ENCODE assay signal across 9 cellular contexts in the genomic region with DNA sequence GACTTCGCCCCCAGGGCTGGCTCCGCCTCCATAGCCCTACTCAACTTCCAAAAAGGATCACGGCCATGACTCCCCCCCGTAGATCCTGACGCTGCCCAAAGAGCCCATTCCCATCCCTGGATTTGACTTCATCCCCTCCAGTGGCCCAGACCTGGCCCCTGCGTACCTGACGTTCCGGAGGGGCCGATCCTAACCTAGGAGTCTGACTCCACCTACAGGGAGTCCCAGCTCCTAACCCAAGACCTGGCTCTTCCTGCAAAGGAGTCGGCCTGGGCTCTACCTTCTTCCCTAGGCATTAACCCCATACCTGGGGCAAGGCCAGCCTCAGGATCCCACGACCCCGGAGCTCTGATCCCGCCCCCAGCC. TPM values are rescaled to one million over a fixed set of nuclear protein-coding genes. Genes with fewer than 3 reads are reported as not detected.
DNase-seq lines count a peak whose midpoint lies in the region; ATAC-seq, FAIRE-seq and TF ChIP-seq lines count a peak whose summit lies in the region.
"Had no signal": no experiment of that assay in that cellular context is flagged by ENCODE, and none has a peak within 500 bp of the region (broad histone marks: within the 10 kb centered on the region; RNA-seq: fewer than 3 reads in every experiment).

No MANE protein-coding gene starts in this region.

- DNase-seq in heart right ventricle (no peak), cardiac septum (ENCODE audit: low spot score) (no peak), GM12878 (ENCODE audit: low read depth, low spot score) (no peak), mesothelial cell of epicardium (ENCODE audit: low spot score in 2 of 2, unreplicated experiment in 2 of 2) (no peak), NAMALWA (ENCODE audit: low spot score) (no peak), SK-N-DZ (ENCODE audit: low spot score) (no peak), MV-4-11 (lab: John Stamatoyannopoulos, UW) (no peak), pons (ENCODE audit: low spot score) (no peak)

- H3K27me3 ChIP-seq in heart right ventricle (peaks cover 0 to 16% (median 0%) of the 10 kb centered on the region in 7 donors), GM12878 (replicated peaks in 1 of 2; ENCODE audit: control insufficient read depth in 2 of 2, insufficient read depth in 2 of 2, low read length in 1 of 2) (no peaks in the 10 kb centered on the region)

- CTCF ChIA-PET in GM12878 (lab: Yijun Ruan, JAX) = interaction anchor here (0.7 to 1.2 kb wide), 3 partner anchors 15 to 66 kb away, joined by 3 to 5 read pairs (median 5); a partner anchor contains a TSS

- no peak for TF ChIP-seq POLR2A in GM12878 (IDR thresholded peaks at IDR 0.05; ENCODE audit: low read depth, low read length)

- peak overlapping the region; percentile 68 for H2AFZ ChIP-seq in GM12878 (ENCODE audit: control insufficient read depth, low read depth, low read length)

- H3K9me3 Mint-ChIP-seq in mesothelial cell of epicardium = no peaks in the 10 kb centered on the region

- H3K4me1 Mint-ChIP-seq in mesothelial cell of epicardium = peaks cover 18% of the 10 kb centered on the region

- H3K4me1 ChIP-seq in heart right ventricle = peaks cover 0 to 24% (median 21%) of the 10 kb centered on the region in 9 donors
- peaks cover 8% of the 10 kb centered on the region; the same call in 1 of the 2 replicates for H3K4me1 ChIP-seq in GM12878 (ENCODE audit: control insufficient read depth, insufficient read depth, low read length)

- H3K27me3 Mint-ChIP-seq in mesothelial cell of epicardium (ENCODE audit: low read depth) = peaks cover 8% of the 10 kb centered on the region

- no peak for TF ChIP-seq CTCF in heart right ventricle (IDR thresholded peaks at IDR 0.05)
- no peak for TF ChIP-seq CTCF in GM12878 (IDR thresholded peaks at IDR 0.05 in 2 of 3, conservative IDR thresholded peaks at IDR 0.05 in 1 of 3; ENCODE audit: control insufficient read depth in 2 of 3, extremely low read depth in 1 of 3, insufficient read depth in 1 of 3, low read depth in 3 of 3, low read length in 3 of 3)
- TF ChIP-seq CTCF in mesothelial cell of epicardium (IDR thresholded peaks at IDR 0.05; ENCODE audit: unreplicated experiment) = no peak

- TF ChIP-seq RAD21 in GM12878 (IDR thresholded peaks at IDR 0.05; ENCODE audit: insufficient read depth, low read depth, low read length) = no peak

- BruUV-seq in GM12878 (replicated peaks; lab: Mats Ljungman, UMichigan) = no TSS peak

- H3K4me3 Mint-ChIP-seq in mesothelial cell of epicardium = peak overlapping the region; percentile 70

- no peak for TF ChIP-seq EP300 in GM12878 (IDR thresholded peaks at IDR 0.05; ENCODE audit: borderline replicate concordance in 1 of 2, control insufficient read depth in 1 of 2, low read depth in 2 of 2, low read length in 2 of 2)

- no peak for FAIRE-seq in GM12878 (lab: Jason Lieb, UNC)

- H3K9me3 ChIP-seq in heart right ventricle (peaks cover 0 to 2% (median 0%) of the 10 kb centered on the region in 11 donors), GM12878 (replicated peaks; ENCODE audit: control insufficient read depth, insufficient read depth, low read length) (no peaks in the 10 kb centered on the region; the same call in 2 of the 3 replicates)

- POLR2A ChIA-PET in GM12878 (lab: Charles Lee) = interaction anchor here (1.0 kb wide), 2 partner anchors 15 to 74 kb away, joined by 3 to 17 read pairs; a partner anchor contains a TSS

- H3K27ac Mint-ChIP-seq in mesothelial cell of epicardium = peak overlapping the region; percentile 88

- ATAC-seq in heart right ventricle (peak in 2 of 8 donors; percentile 4 to 27), GM12878 (no peak)

- peaks cover 9% of the 10 kb centered on the region for H3K36me3 Mint-ChIP-seq in mesothelial cell of epicardium

- SMC1A ChIA-PET in GM12878 (lab: Charles Lee; ENCODE audit: uncharacterized antibody, unreplicated experiment) = no interaction called here

- H3K4me3 ChIP-seq in heart right ventricle = peak overlapping the region in 9 of 10 donors; percentile 23 to 59 (median 47)
- H3K4me3 ChIP-seq in GM12878 = peak overlapping the region; percentile 12; the same call in 1 of the 2 replicates

- H3K27ac ChIP-seq in heart right ventricle = peak overlapping the region in 1 of 10 donors; percentile 42
- H3K27ac ChIP-seq in GM12878 (ENCODE audit: control insufficient read depth, insufficient read depth) = no peak overlapping the region

- in situ Hi-C loops in GM12878 (cut with MboI) = no loop called here

- intact Hi-C loops in heart right ventricle (cut with DNase I) = loop anchor here in 2 of 10 donors (5.0 to 10.0 kb wide), 2 partner anchors 53 to 74 kb away; a partner anchor contains a TSS
- intact Hi-C loops in cardiac septum (cut with DNase I) = no loop called here
- intact Hi-C loops in GM12878 (cut with micrococcal nuclease; ENCODE audit: unreplicated experiment) = no loop called here

- 13 to 15% methylated on average over 13 of the region's 13 CpGs for WGBS in heart right ventricle, 2 donors
- WGBS in GM12878 (ENCODE audit: insufficient coverage, insufficient replicate concordance, low lambda C conversion rate, missing lambda C conversion rate) = 56% methylated on average over 12 of the region's 13 CpGs

- H3K4me2 ChIP-seq in GM12878 (ENCODE audit: control insufficient read depth, insufficient read depth) = peak overlapping the region; percentile 75

- no peak overlapping the region for H3K9ac ChIP-seq in GM12878 (ENCODE audit: control insufficient read depth, insufficient read depth, low read length)

- H3K79me2 ChIP-seq in GM12878 (ENCODE audit: control insufficient read depth, insufficient read depth, low read length) = no peaks in the 10 kb centered on the region; the same call in 1 of the 2 replicates

- no peaks in the 10 kb centered on the region for H4K20me1 ChIP-seq in GM12878 (ENCODE audit: control insufficient read depth, insufficient read depth)

- H3K36me3 ChIP-seq in heart right ventricle = no peaks in the 10 kb centered on the region
- no peaks in the 10 kb centered on the region for H3K36me3 ChIP-seq in GM12878 (ENCODE audit: control insufficient read depth in 2 of 2, insufficient read depth in 2 of 2, low read length in 1 of 2)

- RAD21 ChIA-PET in GM12878 (lab: Charles Lee; ENCODE audit: unreplicated experiment) = interaction anchor here (0.8 to 1.0 kb wide), 4 partner anchors 11 to 95 kb away, joined by 3 to 12 read pairs (median 4); a partner anchor contains a TSS

RNA-seq across cellular contexts. Expression of a gene that starts 10.8 kb away (rescaled TPM):
- total RNA-seq in heart right ventricle (1 to 10 TPM in 9 of 10 donors, under 1 TPM in 1; 0.56 to 9.1 (median 2.6) TPM), cardiac septum (0.83 TPM), GM12878 (2014; rRNA removed) (19.2 and 24.6 TPM in 2 replicates), GM12878 (2014; rRNA removed; fragmentation: Illumina TruSeq; extraction: Trizol) (13.6 and 14.3 TPM in 2 replicates), GM12878 (2021) (18.5 and 21.4 TPM in 2 replicates), mesothelial cell of epicardium (74.0 to 79.4 TPM (median 75.3 TPM) in 3 replicates)
- polyA plus RNA-seq in heart right ventricle (1 to 10 TPM; 2.1 to 2.2 TPM), GM12878 (2011; rRNA removed) (1.7 and 2.6 TPM in 2 replicates), GM12878 (2014; fragmentation: Illumina TruSeq; extraction: Trizol) (11.2 and 11.6 TPM in 2 replicates), GM12878 (2014; fragmentation: Nextera tagmentation; extraction: Ambion mirVana) (1 to 10 TPM in 1 of 2 experiments, under 1 TPM in 1; 0.84 to 2.0 TPM), GM12878 (2014; rRNA removed) (22.4 and 23.6 TPM in 2 replicates), GM12878 (2016; fragmentation: Nextera tagmentation; extraction: Ambion mirVana) (10 to 100 TPM; 16.9 to 21.2 TPM)
- 2.3 and 3.7 TPM in 2 replicates for total RNA-seq in GM12878 (2013; cell fraction: nucleolus; rRNA removed)
- 4.3 TPM for polyA plus RNA-seq in GM12878 (2011; ENCODE audit: low read depth)
- polyA plus RNA-seq in GM12878 (2011; cell fraction: cytosol; rRNA removed) = 3.5 and 3.7 TPM in 2 replicates
- polyA plus RNA-seq in GM12878 (2011; cell fraction: nucleus; rRNA removed) = 2.9 and 3.7 TPM in 2 replicates
- 8.1 and 10.2 TPM in 2 replicates for polyA plus RNA-seq in GM12878 (2012)
- polyA minus RNA-seq in GM12878 (2011; rRNA and poly(A)+ RNA removed) = 1.2 and 3.0 TPM in 2 replicates
- polyA minus RNA-seq in GM12878 (2011; cell fraction: cytosol; rRNA and poly(A)+ RNA removed) = 1.3 and 2.5 TPM in 2 replicates
- 0.38 and 0.60 TPM in 2 replicates for polyA minus RNA-seq in GM12878 (2011; cell fraction: nucleus; rRNA and poly(A)+ RNA removed)
- 3.9 and 6.6 TPM in 2 replicates for polyA plus RNA-seq in SK-N-DZ (2014; cell fraction: cytosol; rRNA removed)
- polyA plus RNA-seq in SK-N-DZ (2014; cell fraction: nucleus; rRNA removed) = 3.0 and 7.3 TPM in 2 replicates

RNA-seq across cellular contexts. Expression of a gene that starts 15.5 kb away (rescaled TPM):
- total RNA-seq in heart right ventricle (10 to 100 TPM; 18.7 to 26.6 (median 20.9) TPM), cardiac septum (14.9 TPM), GM12878 (2014; rRNA removed) (3.5 and 4.2 TPM in 2 replicates), GM12878 (2014; rRNA removed; fragmentation: Illumina TruSeq; extraction: Trizol) (6.1 and 7.9 TPM in 2 replicates), GM12878 (2021) (18.3 and 20.3 TPM in 2 replicates), mesothelial cell of epicardium (34.6 to 42.4 TPM (median 42.2 TPM) in 3 replicates)
- polyA plus RNA-seq in heart right ventricle (10 to 100 TPM; 15.2 to 25.2 TPM), GM12878 (2011; rRNA removed) (3.4 and 7.2 TPM in 2 replicates), GM12878 (2014; fragmentation: Illumina TruSeq; extraction: Trizol) (0.70 and 4.8 TPM in 2 replicates), GM12878 (2014; fragmentation: Nextera tagmentation; extraction: Ambion mirVana) (1 to 10 TPM in 1 of 2 experiments, under 1 TPM in 1; 0.79 to 4.3 TPM), GM12878 (2014; rRNA removed) (10.5 and 11.8 TPM in 2 replicates), GM12878 (2016; fragmentation: Nextera tagmentation; extraction: Ambion mirVana) (1 to 10 TPM; 3.7 to 8.5 TPM)
- total RNA-seq in GM12878 (2013; cell fraction: nucleolus; rRNA removed) = 7.0 and 9.2 TPM in 2 replicates
- polyA plus RNA-seq in GM12878 (2011; ENCODE audit: low read depth) = 8.6 TPM
- 12.4 and 18.1 TPM in 2 replicates for polyA plus RNA-seq in GM12878 (2011; cell fraction: cytosol; rRNA removed)
- polyA plus RNA-seq in GM12878 (2011; cell fraction: nucleus; rRNA removed) = 9.6 and 13.9 TPM in 2 replicates
- 11.4 and 16.8 TPM in 2 replicates for polyA plus RNA-seq in GM12878 (2012)
- polyA minus RNA-seq in GM12878 (2011; rRNA and poly(A)+ RNA removed) = 7.2 and 15.3 TPM in 2 replicates
- polyA minus RNA-seq in GM12878 (2011; cell fraction: cytosol; rRNA and poly(A)+ RNA removed) = 9.6 and 10.3 TPM in 2 replicates
- 3.6 and 10.1 TPM in 2 replicates for polyA minus RNA-seq in GM12878 (2011; cell fraction: nucleus; rRNA and poly(A)+ RNA removed)
- 8.7 and 15.5 TPM in 2 replicates for polyA plus RNA-seq in SK-N-DZ (2014; cell fraction: cytosol; rRNA removed)
- polyA plus RNA-seq in SK-N-DZ (2014; cell fraction: nucleus; rRNA removed) = 14.1 and 19.4 TPM in 2 replicates

RNA-seq across cellular contexts. Expression of a gene that starts 23.5 kb away (rescaled TPM):
- total RNA-seq in heart right ventricle (under 1 TPM in 1 of 10 donors, not detected in 9; 0.25 TPM), cardiac septum (0.24 TPM), GM12878 (2014; rRNA removed) (4.0 and 4.1 TPM in 2 replicates), GM12878 (2014; rRNA removed; fragmentation: Illumina TruSeq; extraction: Trizol) (1.4 TPM in 2 replicates), GM12878 (2021) (4.3 and 4.9 TPM in 2 replicates), mesothelial cell of epicardium (16.4 to 17.7 TPM (median 17.1 TPM) in 3 replicates)
- polyA plus RNA-seq in heart right ventricle (under 1 TPM in 1 of 2 donors, not detected in 1; 0.10 TPM), GM12878 (2011; rRNA removed) (0.58 and 0.77 TPM in 2 replicates), GM12878 (2014; fragmentation: Illumina TruSeq; extraction: Trizol) (0.68 and 1.7 TPM in 2 replicates), GM12878 (2014; fragmentation: Nextera tagmentation; extraction: Ambion mirVana) (under 1 TPM in 1 of 2 experiments, not detected in 1; 0.15 TPM), GM12878 (2014; rRNA removed) (4.7 and 5.1 TPM in 2 replicates), GM12878 (2016; fragmentation: Nextera tagmentation; extraction: Ambion mirVana) (1 to 10 TPM; 4.0 to 4.2 TPM)
- total RNA-seq in GM12878 (2013; cell fraction: nucleolus; rRNA removed) = 0.52 and 1.1 TPM in 2 replicates
- polyA plus RNA-seq in GM12878 (2011; ENCODE audit: low read depth) = 1.5 TPM
- 0.78 and 1.4 TPM in 2 replicates for polyA plus RNA-seq in GM12878 (2011; cell fraction: cytosol; rRNA removed)
- 2.8 and 3.2 TPM in 2 replicates for polyA plus RNA-seq in GM12878 (2011; cell fraction: nucleus; rRNA removed)
- 1.5 and 1.6 TPM in 2 replicates for polyA plus RNA-seq in GM12878 (2012)
- polyA minus RNA-seq in GM12878 (2011; rRNA and poly(A)+ RNA removed) = 1.3 and 1.8 TPM in 2 replicates
- polyA minus RNA-seq in GM12878 (2011; cell fraction: cytosol; rRNA and poly(A)+ RNA removed) = not detected in 2 replicates
- 0.86 and 1.1 TPM in 2 replicates for polyA minus RNA-seq in GM12878 (2011; cell fraction: nucleus; rRNA and poly(A)+ RNA removed)
- polyA plus RNA-seq in SK-N-DZ (2014; cell fraction: cytosol; rRNA removed) = 127 and 150 TPM in 2 replicates
- polyA plus RNA-seq in SK-N-DZ (2014; cell fraction: nucleus; rRNA removed) = 340 and 346 TPM in 2 replicates

RNA-seq across cellular contexts. Expression of a gene that starts 25.7 kb away (rescaled TPM):
- total RNA-seq in heart right ventricle (under 1 TPM in 1 of 10 donors, not detected in 9; 0.35 TPM), cardiac septum (not detected), GM12878 (2014; rRNA removed) (0.17 TPM in 1 of 2 replicates, not detected in the other), GM12878 (2014; rRNA removed; fragmentation: Illumina TruSeq; extraction: Trizol) (0.13 TPM in 1 of 2 replicates, not detected in the other), GM12878 (2021) (0.16 TPM in 1 of 2 replicates, not detected in the other), mesothelial cell of epicardium (0.29 TPM in 1 of 3 replicates, not detected in the others)
- polyA plus RNA-seq in heart right ventricle (under 1 TPM in 1 of 2 donors, not detected in 1; 0.07 TPM), GM12878 (2011; rRNA removed) (not detected in 2 replicates), GM12878 (2014; fragmentation: Illumina TruSeq; extraction: Trizol) (not detected in 2 replicates), GM12878 (2014; fragmentation: Nextera tagmentation; extraction: Ambion mirVana) (not detected), GM12878 (2014; rRNA removed) (0.09 TPM in 1 of 2 replicates, not detected in the other), GM12878 (2016; fragmentation: Nextera tagmentation; extraction: Ambion mirVana) (under 1 TPM; 0.14 to 0.40 TPM)
- 0.31 TPM in 1 of 2 replicates, not detected in the other for total RNA-seq in GM12878 (2013; cell fraction: nucleolus; rRNA removed)
- polyA plus RNA-seq in GM12878 (2011; ENCODE audit: low read depth) = not detected
- not detected in 2 replicates for polyA plus RNA-seq in GM12878 (2011; cell fraction: cytosol; rRNA removed)
- polyA plus RNA-seq in GM12878 (2011; cell fraction: nucleus; rRNA removed) = not detected in 2 replicates
- 0.21 and 0.22 TPM in 2 replicates for polyA plus RNA-seq in GM12878 (2012)
- not detected in 2 replicates for polyA minus RNA-seq in GM12878 (2011; rRNA and poly(A)+ RNA removed)
- polyA minus RNA-seq in GM12878 (2011; cell fraction: cytosol; rRNA and poly(A)+ RNA removed) = not detected in 2 replicates
- not detected in 2 replicates for polyA minus RNA-seq in GM12878 (2011; cell fraction: nucleus; rRNA and poly(A)+ RNA removed)
- 11.5 and 13.9 TPM in 2 replicates for polyA plus RNA-seq in SK-N-DZ (2014; cell fraction: cytosol; rRNA removed)
- 0.60 and 3.6 TPM in 2 replicates for polyA plus RNA-seq in SK-N-DZ (2014; cell fraction: nucleus; rRNA removed)
- total RNA-seq: Daoy had no signal

RNA-seq across cellular contexts. Expression of a gene that starts 48.8 kb away (rescaled TPM):
- under 1 TPM in 3 of 10 donors, not detected in 7; 0.17 to 0.37 (median 0.30) TPM for total RNA-seq in heart right ventricle
- polyA plus RNA-seq in heart right ventricle = under 1 TPM in 1 of 2 donors, not detected in 1; 0.03 TPM
- total RNA-seq in cardiac septum = not detected
- total RNA-seq in GM12878 (2013; cell fraction: nucleolus; rRNA removed) = not detected in 2 replicates
- not detected in 2 replicates for total RNA-seq in GM12878 (2014; rRNA removed)
- total RNA-seq in GM12878 (2014; rRNA removed; fragmentation: Illumina TruSeq; extraction: Trizol) = not detected in 2 replicates
- total RNA-seq in GM12878 (2021) = not detected in 2 replicates
- not detected for polyA plus RNA-seq in GM12878 (2011; ENCODE audit: low read depth)
- not detected in 2 replicates for polyA plus RNA-seq in GM12878 (2011; rRNA removed)
- polyA plus RNA-seq in GM12878 (2011; cell fraction: cytosol; rRNA removed) = not detected in 2 replicates
- not detected in 2 replicates for polyA plus RNA-seq in GM12878 (2011; cell fraction: nucleus; rRNA removed)
- polyA plus RNA-seq in GM12878 (2012) = not detected in 2 replicates
- not detected in 2 replicates for polyA plus RNA-seq in GM12878 (2014; fragmentation: Illumina TruSeq; extraction: Trizol)
- not detected for polyA plus RNA-seq in GM12878 (2014; fragmentation: Nextera tagmentation; extraction: Ambion mirVana)
- not detected in 2 replicates for polyA plus RNA-seq in GM12878 (2014; rRNA removed)
- polyA plus RNA-seq in GM12878 (2016; fragmentation: Nextera tagmentation; extraction: Ambion mirVana) = under 1 TPM in 1 of 2 experiments, not detected in 1; 0.09 TPM
- polyA minus RNA-seq in GM12878 (2011; rRNA and poly(A)+ RNA removed) = not detected in 2 replicates
- not detected in 2 replicates for polyA minus RNA-seq in GM12878 (2011; cell fraction: cytosol; rRNA and poly(A)+ RNA removed)
- polyA minus RNA-seq in GM12878 (2011; cell fraction: nucleus; rRNA and poly(A)+ RNA removed) = not detected in 2 replicates
- total RNA-seq in mesothelial cell of epicardium = 3.2 to 4.8 TPM (median 4.0 TPM) in 3 replicates
- polyA plus RNA-seq in SK-N-DZ (2014; cell fraction: cytosol; rRNA removed) = 210 and 265 TPM in 2 replicates
- 520 and 595 TPM in 2 replicates for polyA plus RNA-seq in SK-N-DZ (2014; cell fraction: nucleus; rRNA removed)
- total RNA-seq: Daoy had no signal
